10 cellular contexts compared by ENCODE assay signal in the genomic region with DNA sequence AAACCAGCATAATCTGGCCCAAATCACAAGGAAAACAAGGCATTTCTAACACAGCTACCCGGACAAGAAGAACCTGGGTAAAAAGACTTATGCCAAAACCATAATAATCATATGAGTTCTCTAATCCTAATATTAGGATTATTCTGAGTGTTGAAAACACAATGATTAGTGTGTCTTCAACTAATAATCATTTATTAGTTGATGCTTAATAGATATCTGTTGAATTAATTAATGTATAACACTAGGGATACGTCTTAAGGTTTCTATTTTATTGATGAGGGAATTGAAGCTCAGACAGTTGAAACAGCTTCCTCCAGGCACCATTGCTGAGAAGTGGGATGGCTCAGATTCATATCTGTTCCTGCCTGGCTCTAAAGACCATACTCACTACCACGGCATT.
"Had no signal": no experiment of that assay in that cellular context is flagged by ENCODE, and none has a peak within 500 bp of the region (broad histone marks: within the 10 kb centered on the region; RNA-seq: fewer than 3 reads in every experiment).

No MANE protein-coding gene starts in this region.

- H3K4me3 ChIP-seq: GM23248, HAP-1 had no signal

- H3K27ac Mint-ChIP-seq: HFFc6 had no signal

- H3K36me3 ChIP-seq: HAP-1 had no signal

- ATAC-seq: HCT116, HepG2 had no signal

- H3K4me3 Mint-ChIP-seq: HFFc6 had no signal

- H3K27ac ChIP-seq: GM23248, HL-60 had no signal

- H3K9ac ChIP-seq: GM23248 had no signal

- DNase-seq: GM23248, GOT3, H7, HFFc6, KG1 had no signal

- H3K9me3 ChIP-seq: HAP-1 had no signal

- H3K27me3 Mint-ChIP-seq: IgD-negative memory B cell had no signal

- H3K4me1 ChIP-seq: HAP-1 had no signal
